10 cellular contexts compared by ENCODE assay signal in genomic region chr5:129906177-129906887, GRCh38. TPM values are rescaled to one million over a fixed set of nuclear protein-coding genes. Genes with fewer than 3 reads are reported as not detected.
A peak's percentile ranks its signal among the peaks of the same experiment; 100 is the strongest.
DNase-seq lines count a peak whose midpoint lies in the region; ATAC-seq, FAIRE-seq and TF ChIP-seq lines count a peak whose summit lies in the region.
"Had no signal": no experiment of that assay in that cellular context is flagged by ENCODE, and none has a peak within 500 bp of the region (broad histone marks: within the 10 kb centered on the region; RNA-seq: fewer than 3 reads in every experiment).

No MANE protein-coding gene starts in this region.

- no peak for FAIRE-seq in GM19239 (lab: Jason Lieb, UNC)
- FAIRE-seq: A204.1 had no signal

- DNase-seq in NCI-H2171 treated with DMSO at 0.1 percent for 48 hours (lab: John Stamatoyannopoulos, UW) (peak; percentile 11), NCI-H2171 (lab: John Stamatoyannopoulos, UW) (no peak), astrocyte of the spinal cord (ENCODE audit: low read depth, low spot score) (peak; percentile 57), left lobe of liver (ENCODE audit: low spot score) (peak; percentile 71), stromal cell of bone marrow (ENCODE audit: low read depth) (peak; percentile 58), GM19239 (ENCODE audit: insufficient read length, low spot score) (no peak), GM19238 (ENCODE audit: insufficient read length, low spot score) (no peak)

- in situ Hi-C loops in astrocyte of the spinal cord (cut with HindIII; ENCODE audit: low sequenced_read_pairs): no loop called here

- ATAC-seq in left lobe of liver (peak; percentile 58), GM21526 (IDR thresholded peaks at IDR 0.05; ENCODE audit: low FRiP score, unreplicated experiment) (no peak)

- TF ChIP-seq CTCF in astrocyte of the spinal cord (IDR thresholded peaks at IDR 0.05; ENCODE audit: low read depth, low read length): peak; percentile 18

- H3K4me3 ChIP-seq in astrocyte of the spinal cord (ENCODE audit: low read depth, low read length): peak overlapping the region; percentile 61
- H3K4me3 ChIP-seq: SJSA1 had no signal

RNA-seq across cellular contexts. Expression of gene CHSY3, which starts 2.1 kb away (rescaled TPM):
- 0.83 TPM for total RNA-seq in left lobe of liver

Comparison
In these comparisons a context has a peak if more than half of its experiments do, and no peak if none do; other contexts are left out.
1. DNase-seq: peak in NCI-H2171 treated with DMSO at 0.1 percent for 48 hours (single experiment), astrocyte of the spinal cord (single experiment), left lobe of liver (single experiment) and stromal cell of bone marrow (single experiment); none in NCI-H2171 (single experiment), GM19239 (single experiment) and GM19238 (single experiment).